ENCODE assay signal across 9 cellular contexts in genomic region chr7:102433319-102434038, GRCh38. TPM values are rescaled to one million over a fixed set of nuclear protein-coding genes. Genes with fewer than 3 reads are reported as not detected.
A peak's percentile ranks its signal among the peaks of the same experiment; 100 is the strongest.
DNase-seq lines count a peak whose midpoint lies in the region; ATAC-seq, FAIRE-seq and TF ChIP-seq lines count a peak whose summit lies in the region.
"Had no signal": no experiment of that assay in that cellular context is flagged by ENCODE, and none has a peak within 500 bp of the region (broad histone marks: within the 10 kb centered on the region; RNA-seq: fewer than 3 reads in every experiment).

Gene ORAI2 (plus strand): TSS chr7:102433575. CDS start chr7:102438957, 5,382 bp downstream.

- H3K4me1 Mint-ChIP-seq in activated T-helper 17 cell treated with anti-CD3 and anti-CD28 coated beads, Interleukin-2, amount 50 U/mL, for 72 hours: peaks cover 23% of the 10 kb centered on the region
- H3K4me1 Mint-ChIP-seq in natural killer cell treated with Interleukin-12 subunit alpha and Interleukin-12 subunit beta and Interleukin-15 and Interleukin-18, amount 100 ng/mL, for 72 hours (ENCODE audit: low read depth in 2 of 2): peaks cover 37 to 38% of the 10 kb centered on the region in 2 donors

- TF ChIP-seq CTCF in BJ (IDR thresholded peaks at IDR 0.05; ENCODE audit: insufficient read depth, low read depth, low read length) (no peak), fibroblast of mammary gland (conservative IDR thresholded peaks at IDR 0.05; ENCODE audit: control insufficient read depth, insufficient read depth, low read depth, low read length) (no peak)

- H3K4me3 ChIP-seq in BJ (ENCODE audit: low read depth, low read length): peak within 1 kb of the TSS; percentile 75
- H3K4me3 ChIP-seq in fibroblast of mammary gland (ENCODE audit: control insufficient read depth, low read depth, low read length): peak within 1 kb of the TSS; percentile 65

- POLR2A ChIA-PET in BJ (lab: Charles Lee): no interaction called here

- DNase-seq in BJ (ENCODE audit: low read depth) (no peak), RCC 7860 (ENCODE audit: low spot score) (peak; percentile 50), fibroblast of mammary gland (ENCODE audit: low read depth) (peak; percentile 43)
- DNase-seq in natural killer cell treated with Interleukin-12 subunit alpha and Interleukin-12 subunit beta and Interleukin-15 and Interleukin-18, amount 100 ng/mL, for 72 hours (ENCODE audit: low spot score): peak; percentile 93
- peak; percentile 80 for DNase-seq in stimulated activated naive CD4-positive, alpha-beta T cell treated with Interleukin-2 at 50 U/mL for 16 hours (lab: John Stamatoyannopoulos, UW)

- no peaks in the 10 kb centered on the region for H3K27me3 ChIP-seq in BJ (ENCODE audit: control insufficient read depth, insufficient read depth, low read length)

- TF ChIP-seq POLR2A in GM19193 (IDR thresholded peaks at IDR 0.05; ENCODE audit: extremely low read depth, insufficient read depth, insufficient read length): peak; percentile 65

- H3K4me3 Mint-ChIP-seq in activated T-helper 17 cell treated with anti-CD3 and anti-CD28 coated beads, Interleukin-2, amount 50 U/mL, for 72 hours: peak within 1 kb of the TSS; percentile 88
- H3K4me3 Mint-ChIP-seq in natural killer cell treated with Interleukin-12 subunit alpha and Interleukin-12 subunit beta and Interleukin-15 and Interleukin-18, amount 100 ng/mL, for 72 hours: peak within 1 kb of the TSS; percentile 82

- peak; percentile 71 for ATAC-seq in HG03520 (IDR thresholded peaks at IDR 0.05; ENCODE audit: unreplicated experiment)
- ATAC-seq in activated T-helper 17 cell treated with anti-CD3 and anti-CD28 coated beads, Interleukin-2, amount 50 U/mL, for 72 hours (replicated peaks): peak; percentile 74
- ATAC-seq in natural killer cell treated with Interleukin-12 subunit alpha and Interleukin-12 subunit beta and Interleukin-15 and Interleukin-18, amount 100 ng/mL, for 72 hours: peak; percentile 91 to 92

- CTCF ChIA-PET in BJ (lab: Yijun Ruan, JAX): interaction anchor here (1.0 kb wide), 2 partner anchors 17 to 42 kb away, joined by 3 read pairs; no protein-coding TSS in a partner anchor

- FAIRE-seq in RCC 7860 (lab: Jason Lieb, UNC): no peak
- FAIRE-seq: colon had no signal

- no peaks in the 10 kb centered on the region for H3K9me3 Mint-ChIP-seq in activated T-helper 17 cell treated with anti-CD3 and anti-CD28 coated beads, Interleukin-2, amount 50 U/mL, for 72 hours
- no peaks in the 10 kb centered on the region for H3K9me3 Mint-ChIP-seq in natural killer cell treated with Interleukin-12 subunit alpha and Interleukin-12 subunit beta and Interleukin-15 and Interleukin-18, amount 100 ng/mL, for 72 hours

- peaks cover 41% of the 10 kb centered on the region for H3K36me3 Mint-ChIP-seq in activated T-helper 17 cell treated with anti-CD3 and anti-CD28 coated beads, Interleukin-2, amount 50 U/mL, for 72 hours (ENCODE audit: low read depth)
- no peaks in the 10 kb centered on the region for H3K36me3 Mint-ChIP-seq in natural killer cell treated with Interleukin-12 subunit alpha and Interleukin-12 subunit beta and Interleukin-15 and Interleukin-18, amount 100 ng/mL, for 72 hours

- H3K27ac Mint-ChIP-seq in activated T-helper 17 cell treated with anti-CD3 and anti-CD28 coated beads, Interleukin-2, amount 50 U/mL, for 72 hours: peak within 1 kb of the TSS; percentile 94
- peak within 1 kb of the TSS; percentile 57 to 95 for H3K27ac Mint-ChIP-seq in natural killer cell treated with Interleukin-12 subunit alpha and Interleukin-12 subunit beta and Interleukin-15 and Interleukin-18, amount 100 ng/mL, for 72 hours

- H3K36me3 ChIP-seq in BJ (ENCODE audit: control insufficient read depth, insufficient read depth, low read length): peaks cover 3% of the 10 kb centered on the region; the same call in 1 of the 2 replicates

- H3K27me3 Mint-ChIP-seq in activated T-helper 17 cell treated with anti-CD3 and anti-CD28 coated beads, Interleukin-2, amount 50 U/mL, for 72 hours: no peaks in the 10 kb centered on the region
- H3K27me3 Mint-ChIP-seq in natural killer cell treated with Interleukin-12 subunit alpha and Interleukin-12 subunit beta and Interleukin-15 and Interleukin-18, amount 100 ng/mL, for 72 hours: no peaks in the 10 kb centered on the region

RNA-seq across cellular contexts. Expression of gene ORAI2, which starts in this region (rescaled TPM):
- 27.3 and 41.6 TPM in 2 replicates for polyA plus RNA-seq in BJ (2011; rRNA removed)
- polyA minus RNA-seq in BJ (2011; rRNA and poly(A)+ RNA removed): 30.2 and 49.0 TPM in 2 replicates
- 10 to 100 TPM; 30.4 to 54.9 TPM for total RNA-seq in activated T-helper 17 cell treated with anti-CD3 and anti-CD28 coated beads, Interleukin-2, amount 50 U/mL, for 72 hours
- 10 to 100 TPM; 56.5 to 70.4 TPM for total RNA-seq in natural killer cell treated with Interleukin-12 subunit alpha and Interleukin-12 subunit beta and Interleukin-15 and Interleukin-18, amount 100 ng/mL, for 72 hours
